ENCODE assay signal across 8 cellular contexts in the genomic region with DNA sequence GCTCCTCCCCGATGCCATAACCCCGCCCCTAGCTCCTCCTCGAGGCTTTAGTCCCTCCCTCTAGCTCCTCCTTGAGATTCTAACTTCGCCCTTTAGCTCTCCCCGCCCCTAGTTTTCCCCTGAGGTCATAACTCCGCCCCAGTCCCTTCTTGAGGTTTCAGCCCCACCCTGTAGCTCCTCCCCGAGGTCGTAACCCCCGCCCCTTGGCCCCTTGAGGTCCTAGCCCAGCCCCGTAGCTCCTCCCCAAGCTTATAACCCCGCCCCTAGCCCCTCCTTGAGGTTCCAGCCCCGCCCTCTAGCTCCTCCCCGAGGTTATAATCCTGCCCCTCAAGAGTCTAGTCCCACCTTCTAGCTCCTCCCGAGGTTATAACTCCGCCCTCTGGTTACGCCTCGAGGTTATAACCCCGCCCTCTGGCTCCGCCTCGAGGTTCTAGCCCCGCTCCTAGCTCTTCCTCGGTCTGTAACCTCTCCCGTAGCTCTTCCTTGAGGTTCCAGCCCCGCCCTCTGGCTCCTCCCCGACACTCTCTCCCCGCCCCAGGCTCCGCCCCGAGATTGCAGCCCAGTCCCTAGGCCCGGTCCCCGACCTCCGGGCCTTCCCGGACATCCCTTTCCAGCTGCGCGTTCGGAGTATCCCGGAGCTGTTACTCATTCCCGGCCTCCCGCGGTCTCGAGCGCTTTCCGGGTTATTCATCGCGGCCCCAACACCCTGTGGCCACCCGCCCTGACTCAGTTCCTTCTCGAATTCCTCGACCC. TPM values are rescaled to one million over a fixed set of nuclear protein-coding genes. Genes with fewer than 3 reads are reported as not detected.
DNase-seq lines count a peak whose midpoint lies in the region; ATAC-seq and TF ChIP-seq lines count a peak whose summit lies in the region.

No MANE protein-coding gene starts in this region.

- ATAC-seq in GM21529 (IDR thresholded peaks at IDR 0.05; ENCODE audit: unreplicated experiment) (peak; percentile 87), IMR-90 (ENCODE audit: low read depth) (peak; percentile 90)

- no peak overlapping the region for H2BK20ac ChIP-seq in IMR-90 (ENCODE audit: low read depth, low read length)

- peak overlapping the region; percentile 98 for H2AK9ac ChIP-seq in IMR-90 (replicated peaks; ENCODE audit: low read depth, low read length, poor library complexity)

- H3K56ac ChIP-seq in IMR-90 (ENCODE audit: extremely low read depth, insufficient read depth, low read length) = peak overlapping the region; percentile 80

- peak overlapping the region; percentile 28; the same call in 1 of the 2 replicates for H2BK120ac ChIP-seq in IMR-90 (ENCODE audit: low read depth, low read length)

- peak overlapping the region; percentile 57; the same call in 1 of the 2 replicates for H3K23ac ChIP-seq in IMR-90 (ENCODE audit: low read depth, low read length)

- H3K27me3 ChIP-seq in IMR-90 (ENCODE audit: control insufficient read depth, insufficient read depth, low read length) = no peaks in the 10 kb centered on the region
- H3K27me3 ChIP-seq in esophagus squamous epithelium = no peaks in the 10 kb centered on the region

- H3K9me1 ChIP-seq in IMR-90 (ENCODE audit: insufficient read depth, low read length) = peaks cover 18% of the 10 kb centered on the region

- H3K18ac ChIP-seq in IMR-90 (ENCODE audit: low read depth, low read length) = peak overlapping the region; percentile 21; the same call in 1 of the 2 replicates

- no peaks in the 10 kb centered on the region for H3K9me3 ChIP-seq in IMR-90 (ENCODE audit: control insufficient read depth, insufficient read depth, low read length)
- H3K9me3 ChIP-seq in esophagus squamous epithelium = no peaks in the 10 kb centered on the region

- H2BK15ac ChIP-seq in IMR-90 (ENCODE audit: low read depth, low read length) = peak overlapping the region; percentile 70; the same call in 1 of the 3 replicates

- peak overlapping the region; percentile 72 for H3K14ac ChIP-seq in IMR-90 (replicated peaks; ENCODE audit: low read depth, low read length)

- H3K79me1 ChIP-seq in IMR-90 (ENCODE audit: low read depth in 1 of 2, low read length in 2 of 2) = peaks cover 33 to 44% of the 10 kb centered on the region in 2 experiments

- no peak for TF ChIP-seq CTCF in IMR-90 (conservative IDR thresholded peaks at IDR 0.05; ENCODE audit: low read depth, low read length)
- no peak for TF ChIP-seq CTCF in esophagus squamous epithelium (IDR thresholded peaks at IDR 0.05)

- peak overlapping the region; percentile 90 for H3K4me3 ChIP-seq in IMR-90 (ENCODE audit: insufficient read depth, low read depth, low read length)
- peak overlapping the region; percentile 41 to 82 (median 60) for H3K4me3 ChIP-seq in esophagus squamous epithelium

- peak overlapping the region; percentile 20; the same call in 1 of the 2 replicates for H4K5ac ChIP-seq in IMR-90 (ENCODE audit: low read depth, low read length)

- H3K4me2 ChIP-seq in IMR-90 (ENCODE audit: low read depth, low read length) = peak overlapping the region; percentile 79

- H2BK5ac ChIP-seq in IMR-90 (ENCODE audit: low read depth, low read length, poor library complexity, severe bottlenecking) = peak overlapping the region; percentile 86

- peak overlapping the region; percentile 82 for H2AFZ ChIP-seq in IMR-90 (replicated peaks; ENCODE audit: low read length, poor library complexity)

- POLR2A ChIA-PET in IMR-90 (lab: Charles Lee; ENCODE audit: unreplicated experiment) = interaction anchor here (1.1 kb wide), 1 partner anchor 74 kb away, joined by 3 read pairs; no protein-coding TSS in a partner anchor

- WGBS in IMR-90 (ENCODE audit: extremely low coverage in 2 of 2, insufficient read length in 1 of 2), 2 experiments = 0% methylated on average over 14 of the region's 47 CpGs; no CpG with 5 or more reads in 1 of the 2 experiments
- 0 to 1% methylated on average over 31 to 44 of the region's 47 CpGs for WGBS in esophagus squamous epithelium, 2 donors

- H3K4me1 ChIP-seq in IMR-90 (ENCODE audit: control insufficient read depth, insufficient read depth, low read length) = peaks cover 8% of the 10 kb centered on the region
- peaks cover 9 to 33% (median 18%) of the 10 kb centered on the region in 3 donors for H3K4me1 ChIP-seq in esophagus squamous epithelium

- peak overlapping the region; percentile 84 for H3K4ac ChIP-seq in IMR-90 (ENCODE audit: low read depth, low read length)

- DNase-seq in DMS 273 treated with DMSO at 0.1 percent for 48 hours (lab: John Stamatoyannopoulos, UW) = peak; percentile 94
- DNase-seq in IMR-90 = peak; percentile 99
- DNase-seq in activated T-helper 1 cell treated with Interleukin-2 at 50 U/mL for 16 hours (ENCODE audit: low read depth) = peak; percentile 82
- DNase-seq in esophagus squamous epithelium (lab: John Stamatoyannopoulos, UW) = peak; percentile 92
- DNase-seq in myocyte (ENCODE audit: low read depth) = peak; percentile 99
- DNase-seq in stimulated activated CD8-positive, alpha-beta memory T cell treated with anti-CD3 and anti-CD28 coated beads, Interleukin-7, amount 100 ng/mL, for 4 hours (ENCODE audit: low read depth in 2 of 2) = peak; percentile 81 to 93

- H3K36me3 ChIP-seq in IMR-90 (ENCODE audit: control insufficient read depth, insufficient read depth, low read length) (peaks cover 28% of the 10 kb centered on the region), esophagus squamous epithelium (peaks cover 0 to 14% (median 0%) of the 10 kb centered on the region in 3 donors)

- in situ Hi-C loops in IMR-90 (cut with MboI; ENCODE audit: low sequenced_read_pairs) = no loop called here

- CTCF ChIA-PET in IMR-90 (lab: Yijun Ruan, JAX) = interaction anchor here (0.6 to 1.2 kb wide), 9 partner anchors 57 to 1827 kb away, joined by 3 to 4 read pairs (median 3); no protein-coding TSS in a partner anchor

- H3K27ac ChIP-seq in IMR-90 (ENCODE audit: insufficient read depth, low read length) (peak overlapping the region; percentile 84), esophagus squamous epithelium (peak overlapping the region; percentile 84 to 98 (median 94))

- intact Hi-C loops in IMR-90 (cut with micrococcal nuclease) = loop anchor here (1.0 to 10.0 kb wide), 3 partner anchors 68 to 564 kb away; no protein-coding TSS in a partner anchor
- intact Hi-C loops in esophagus squamous epithelium (cut with DNase I) = no loop called here

- TF ChIP-seq RAD21 in IMR-90 (IDR thresholded peaks at IDR 0.05; ENCODE audit: low read length) = no peak

- H3K9ac ChIP-seq in IMR-90 (ENCODE audit: low read depth, low read length) = peak overlapping the region; percentile 83

- H4K8ac ChIP-seq in IMR-90 (ENCODE audit: low read depth in 2 of 2, low read length in 2 of 2) = peak overlapping the region; percentile 77 to 91; a peak in 3 of 4 replicates

- BruUV-seq in IMR-90 (replicated peaks; lab: Mats Ljungman, UMichigan) = no TSS peak

- H4K20me1 ChIP-seq in IMR-90 (ENCODE audit: insufficient read depth, low read length) = peaks cover 37% of the 10 kb centered on the region

- H4K91ac ChIP-seq in IMR-90 (ENCODE audit: insufficient read depth, low read depth, low read length) = peak overlapping the region; percentile 84

- TF ChIP-seq POLR2A in IMR-90 (IDR thresholded peaks at IDR 0.05; ENCODE audit: low read depth, low read length) (no peak; the same call in 1 of the 2 replicates), esophagus squamous epithelium (IDR thresholded peaks at IDR 0.05) (peak in 2 of 4 donors; percentile 78 to 88)

- dilution Hi-C loops in IMR-90 (cut with HindIII; ENCODE audit: low sequenced_read_pairs, unreplicated experiment) = no loop called here

- 0 out of 2 replicates have a peak overlapping the region, but pooled peaks have one; percentile 93 for H2AK5ac ChIP-seq in IMR-90 (ENCODE audit: low read depth, low read length)

RNA-seq across cellular contexts. Expression of a gene that starts 1.4 kb away (rescaled TPM):
- total RNA-seq in IMR-90 (2012; rRNA removed) (112 and 115 TPM in 2 replicates), esophagus squamous epithelium (10 to 100 TPM in 1 of 4 donors, 1 to 10 TPM in 3; 6.7 to 31.9 (median 8.0) TPM), myocyte (6.3 and 6.9 TPM in 2 replicates)
- 263 and 328 TPM in 2 replicates for polyA plus RNA-seq in IMR-90 (2012; rRNA removed)
- polyA plus RNA-seq in IMR-90 (2012; cell fraction: cytosol; rRNA removed) = 330 and 334 TPM in 2 replicates
- polyA plus RNA-seq in IMR-90 (2012; cell fraction: nucleus; rRNA removed; ENCODE audit: low replicate concordance) = 200 and 249 TPM in 2 replicates
- 178 TPM for polyA plus RNA-seq in PFSK-1 (2012; ENCODE audit: insufficient read length, low read depth)
- polyA plus RNA-seq in myocyte (2012) = 12.0 TPM

RNA-seq across cellular contexts. Expression of a gene that starts 28.9 kb away (rescaled TPM):
- total RNA-seq in IMR-90 (2012; rRNA removed) = 1.7 and 2.0 TPM in 2 replicates
- polyA plus RNA-seq in IMR-90 (2012; rRNA removed) = 4.0 and 4.9 TPM in 2 replicates
- polyA plus RNA-seq in IMR-90 (2012; cell fraction: cytosol; rRNA removed) = 4.3 and 7.1 TPM in 2 replicates
- 2.1 and 2.2 TPM in 2 replicates for polyA plus RNA-seq in IMR-90 (2012; cell fraction: nucleus; rRNA removed; ENCODE audit: low replicate concordance)
- 29.5 TPM for polyA plus RNA-seq in PFSK-1 (2012; ENCODE audit: insufficient read length, low read depth)
- total RNA-seq in esophagus squamous epithelium = 10 to 100 TPM in 3 of 4 donors, 1 to 10 TPM in 1; 8.8 to 22.8 (median 10.5) TPM
- total RNA-seq in myocyte = 1.4 and 1.6 TPM in 2 replicates
- polyA plus RNA-seq in myocyte (2012) = 14.4 TPM

RNA-seq across cellular contexts. Expression of a gene that starts 47.3 kb away (rescaled TPM):
- total RNA-seq in IMR-90 (2012; rRNA removed) = not detected in 2 replicates
- polyA plus RNA-seq in IMR-90 (2012; rRNA removed) = not detected in 2 replicates
- not detected in 2 replicates for polyA plus RNA-seq in IMR-90 (2012; cell fraction: cytosol; rRNA removed)
- polyA plus RNA-seq in IMR-90 (2012; cell fraction: nucleus; rRNA removed; ENCODE audit: low replicate concordance) = not detected in 2 replicates
- not detected for polyA plus RNA-seq in PFSK-1 (2012; ENCODE audit: insufficient read length, low read depth)
- not detected for total RNA-seq in esophagus squamous epithelium
- total RNA-seq in myocyte = not detected in 2 replicates
- not detected for polyA plus RNA-seq in myocyte (2012)

RNA-seq across cellular contexts. Expression of a gene that starts 49.2 kb away (rescaled TPM):
- 9.9 and 10.3 TPM in 2 replicates for total RNA-seq in IMR-90 (2012; rRNA removed)
- 32.3 and 45.4 TPM in 2 replicates for polyA plus RNA-seq in IMR-90 (2012; rRNA removed)
- polyA plus RNA-seq in IMR-90 (2012; cell fraction: cytosol; rRNA removed) = 49.1 and 54.4 TPM in 2 replicates
- polyA plus RNA-seq in IMR-90 (2012; cell fraction: nucleus; rRNA removed; ENCODE audit: low replicate concordance) = 16.4 and 17.3 TPM in 2 replicates
- polyA plus RNA-seq in PFSK-1 (2012; ENCODE audit: insufficient read length, low read depth) = 91.6 TPM
- 10 to 100 TPM in 2 of 4 donors, 1 to 10 TPM in 2; 7.9 to 19.3 (median 11.8) TPM for total RNA-seq in esophagus squamous epithelium
- total RNA-seq in myocyte = 52.6 and 65.2 TPM in 2 replicates
- polyA plus RNA-seq in myocyte (2012) = 73.7 TPM

RNA-seq across cellular contexts. Expression of a gene that starts 56.7 kb away (rescaled TPM):
- not detected in 2 replicates for total RNA-seq in IMR-90 (2012; rRNA removed)
- polyA plus RNA-seq in IMR-90 (2012; rRNA removed) = 0.10 TPM in 2 replicates
- polyA plus RNA-seq in IMR-90 (2012; cell fraction: cytosol; rRNA removed) = 0.02 TPM in 1 of 2 replicates, not detected in the other
- 0.47 and 1.0 TPM in 2 replicates for polyA plus RNA-seq in IMR-90 (2012; cell fraction: nucleus; rRNA removed; ENCODE audit: low replicate concordance)
- 0.26 TPM for polyA plus RNA-seq in PFSK-1 (2012; ENCODE audit: insufficient read length, low read depth)
- under 1 TPM in 1 of 4 donors, not detected in 3; 0.38 TPM for total RNA-seq in esophagus squamous epithelium
- total RNA-seq in myocyte = 0.10 TPM in 1 of 2 replicates, not detected in the other
- 0.49 TPM for polyA plus RNA-seq in myocyte (2012)

Comparison
In these comparisons a context has a peak if more than half of its experiments do, and no peak if none do; other contexts are left out.
1. Peak in every context shown above with its lines: DNase-seq, ATAC-seq, H3K4me3 ChIP-seq and H3K27ac ChIP-seq.